20 cellular contexts compared by ENCODE assay signal in genomic region chr10:59820471-59820870, GRCh38.
DNase-seq lines count a peak whose midpoint lies in the region; ATAC-seq, FAIRE-seq and TF ChIP-seq lines count a peak whose summit lies in the region.
"Had no signal": no experiment of that assay in that cellular context is flagged by ENCODE, and none has a peak within 500 bp of the region (broad histone marks: within the 10 kb centered on the region; RNA-seq: fewer than 3 reads in every experiment).

No MANE protein-coding gene starts in this region.

- FAIRE-seq in islet of Langerhans (lab: Jason Lieb, UNC) = peak; percentile 33
- FAIRE-seq: A549, D721Med, G401.6, HepG2 had no signal

- no peak overlapping the region for H3K4me3 Mint-ChIP-seq in WTC11

- H3K27ac Mint-ChIP-seq in WTC11 = peak overlapping the region; percentile 81

- H3K4me1 Mint-ChIP-seq in WTC11 = peaks cover 37% of the 10 kb centered on the region

- POLR2A ChIA-PET in WTC11 (lab: Charles Lee) = interaction anchor here (0.7 kb wide), 1 partner anchor 249 kb away, joined by 3 read pairs; no protein-coding TSS in a partner anchor

- intact Hi-C loops in left cardiac atrium (cut with DNase I) (no loop called here), cardiac septum (cut with DNase I) (no loop called here), ascending aorta (cut with DNase I) (no loop called here)

- peaks cover 14% of the 10 kb centered on the region for H3K36me3 Mint-ChIP-seq in WTC11

- no peaks in the 10 kb centered on the region for H3K27me3 Mint-ChIP-seq in WTC11 (ENCODE audit: low read depth)
- H3K27me3 Mint-ChIP-seq: CD4-positive, alpha-beta memory T cell had no signal

- CTCF ChIA-PET in WTC11 (lab: Charles Lee) = interaction anchor here (1.9 to 3.3 kb wide), 2 partner anchors 10 to 194 kb away, joined by 5 to 30 read pairs; no protein-coding TSS in a partner anchor

- no peaks in the 10 kb centered on the region for H3K36me3 ChIP-seq in ascending aorta
- H3K36me3 ChIP-seq: HAP-1 had no signal

- H3K9me3 Mint-ChIP-seq in WTC11 = no peaks in the 10 kb centered on the region
- H3K9me3 Mint-ChIP-seq: CD4-positive, alpha-beta memory T cell had no signal

- DNase-seq in left cardiac atrium (no peak), cardiac septum (ENCODE audit: low spot score) (no peak), WTC11 (ENCODE audit: low spot score) (no peak), mesenteric fat pad (ENCODE audit: low spot score) (no peak), erythroblast (lab: John Stamatoyannopoulos, UW) (no peak), ascending aorta (ENCODE audit: low spot score in 2 of 2) (no peak)
- DNase-seq: BE2C; CD4-positive, alpha-beta memory T cell; COR-L47; DMS153; DMS79 treated with DMSO at 0.1 percent for 48 hours; EL; GOT3 had no signal

- TF ChIP-seq POLR2A in erythroblast (IDR thresholded peaks at IDR 0.05; ENCODE audit: low read length) = no peak

- H3K9me3 ChIP-seq in ascending aorta = no peaks in the 10 kb centered on the region
- H3K9me3 ChIP-seq: BE2C, HAP-1 had no signal

- H3K4me1 ChIP-seq in ascending aorta = peaks cover 0 to 26% of the 10 kb centered on the region in 2 donors
- H3K4me1 ChIP-seq: A549, BE2C had no signal

- ATAC-seq in left cardiac atrium (peak; percentile 30 to 34), WTC11 (no peak)
- ATAC-seq: A549, HepG2 had no signal

- H3K27ac ChIP-seq in ascending aorta = peak overlapping the region in 1 of 2 donors; percentile 9
- H3K27ac ChIP-seq: A549, C4-2B had no signal

- no peak overlapping the region for H3K4me3 ChIP-seq in ascending aorta
- H3K4me3 ChIP-seq: A549, HAP-1 had no signal

- TF ChIP-seq CTCF in WTC11 (IDR thresholded peaks at IDR 0.05) (no peak), ascending aorta (IDR thresholded peaks at IDR 0.05) (no peak)

- no peaks in the 10 kb centered on the region for H3K27me3 ChIP-seq in ascending aorta
- H3K27me3 ChIP-seq: BE2C had no signal

TF ChIP-seq in WTC11, 78 proteins besides CTCF, POLR2A, EP300 and RAD21:
- TF ChIP-seq NFATC4 (CRISPR knock-in tag; IDR thresholded peaks at IDR 0.05) (no peak), EMX1 (CRISPR knock-in tag; IDR thresholded peaks at IDR 0.05) (no peak), GRHL2 (CRISPR knock-in tag; IDR thresholded peaks at IDR 0.05; ENCODE audit: insufficient replicate concordance, severe bottlenecking) (no peak), TP53 (CRISPR knock-in tag; IDR thresholded peaks at IDR 0.05) (no peak), RORB (CRISPR knock-in tag; IDR thresholded peaks at IDR 0.05) (no peak), ELF4 (CRISPR knock-in tag; IDR thresholded peaks at IDR 0.05; ENCODE audit: low read depth) (no peak), TEAD4 (CRISPR knock-in tag; IDR thresholded peaks at IDR 0.05) (no peak), NFYB (CRISPR knock-in tag; conservative IDR thresholded peaks at IDR 0.05; ENCODE audit: low read depth) (no peak), MYBL2 (CRISPR knock-in tag; IDR thresholded peaks at IDR 0.05) (no peak), ZBTB21 (CRISPR knock-in tag; IDR thresholded peaks at IDR 0.05; ENCODE audit: borderline replicate concordance) (no peak), ZNF396 (CRISPR knock-in tag; IDR thresholded peaks at IDR 0.05; ENCODE audit: borderline replicate concordance) (no peak), USF2 (CRISPR knock-in tag; IDR thresholded peaks at IDR 0.05) (no peak), FOXP1 (CRISPR knock-in tag; IDR thresholded peaks at IDR 0.05; ENCODE audit: borderline replicate concordance) (no peak)
- TF ChIP-seq, protein P1, sequence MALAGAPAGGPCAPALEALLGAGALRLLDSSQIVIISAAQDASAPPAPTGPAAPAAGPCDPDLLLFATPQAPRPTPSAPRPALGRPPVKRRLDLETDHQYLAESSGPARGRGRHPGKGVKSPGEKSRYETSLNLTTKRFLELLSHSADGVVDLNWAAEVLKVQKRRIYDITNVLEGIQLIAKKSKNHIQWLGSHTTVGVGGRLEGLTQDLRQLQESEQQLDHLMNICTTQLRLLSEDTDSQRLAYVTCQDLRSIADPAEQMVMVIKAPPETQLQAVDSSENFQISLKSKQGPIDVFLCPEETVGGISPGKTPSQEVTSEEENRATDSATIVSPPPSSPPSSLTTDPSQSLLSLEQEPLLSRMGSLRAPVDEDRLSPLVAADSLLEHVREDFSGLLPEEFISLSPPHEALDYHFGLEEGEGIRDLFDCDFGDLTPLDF (CRISPR knock-in tag; IDR thresholded peaks at IDR 0.05) = no peak
